Comparison of ENCODE assay signal across 24 cellular contexts in the genomic region with DNA sequence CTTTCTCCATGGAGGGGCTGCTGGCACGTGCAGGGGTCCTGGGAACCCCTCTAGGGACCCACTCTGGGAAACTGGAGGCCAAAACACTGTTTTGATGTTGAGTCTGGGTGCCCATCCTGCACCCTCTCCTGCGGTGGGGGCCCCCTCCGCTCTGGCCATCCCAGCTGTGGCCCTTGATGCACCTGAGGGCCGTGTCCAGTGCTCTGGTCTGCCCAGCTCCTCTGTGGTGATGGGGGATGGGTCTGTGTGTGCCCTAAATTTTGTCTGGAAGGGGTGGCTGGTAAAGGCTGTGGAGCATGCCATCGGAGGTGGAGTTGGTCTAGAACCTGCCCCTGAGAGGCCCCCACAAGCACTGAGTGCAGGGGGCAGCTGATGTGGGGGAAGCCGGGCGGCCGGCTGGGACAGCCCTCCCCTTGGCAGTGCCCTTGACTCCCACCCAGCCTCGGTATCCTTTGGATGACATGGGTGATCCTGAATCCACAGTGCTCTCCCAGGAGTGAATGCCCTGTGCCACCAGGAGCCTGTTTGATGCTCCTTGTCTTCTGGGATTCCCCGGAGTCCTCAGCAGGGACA. TPM values are rescaled to one million over a fixed set of nuclear protein-coding genes. Genes with fewer than 3 reads are reported as not detected.
A peak's percentile ranks its signal among the peaks of the same experiment; 100 is the strongest.
DNase-seq lines count a peak whose midpoint lies in the region; ATAC-seq and TF ChIP-seq lines count a peak whose summit lies in the region.
"Had no signal": no experiment of that assay in that cellular context is flagged by ENCODE, and none has a peak within 500 bp of the region (broad histone marks: within the 10 kb centered on the region; RNA-seq: fewer than 3 reads in every experiment).

No MANE protein-coding gene starts in this region.

- peaks cover 62% of the 10 kb centered on the region for H3K36me3 Mint-ChIP-seq in stimulated activated effector memory CD8-positive, alpha-beta T cell treated with anti-CD3 and anti-CD28 coated beads, Interleukin-12 subunit alpha, Interleukin-12 subunit beta, amount 100 ng/mL, for 72 hours
- H3K36me3 Mint-ChIP-seq in activated naive CD4-positive, alpha-beta T cell treated with anti-CD3 and anti-CD28 coated beads for 36 hours (ENCODE audit: low read depth) = no peaks in the 10 kb centered on the region
- H3K36me3 Mint-ChIP-seq: CD14-positive monocyte; CD8-positive, alpha-beta memory T cell had no signal

- no peak overlapping the region for H3K27ac ChIP-seq in esophagus muscularis mucosa (replicated peaks in 1 of 4)
- H3K27ac ChIP-seq: SJCRH30 had no signal

- no peak overlapping the region for H3K4me3 ChIP-seq in esophagus muscularis mucosa
- H3K4me3 ChIP-seq: K562, SJCRH30 had no signal

- peaks cover 34% of the 10 kb centered on the region for H3K4me1 Mint-ChIP-seq in stimulated activated effector memory CD8-positive, alpha-beta T cell treated with anti-CD3 and anti-CD28 coated beads, Interleukin-12 subunit alpha, Interleukin-12 subunit beta, amount 100 ng/mL, for 72 hours
- H3K4me1 Mint-ChIP-seq in activated naive CD4-positive, alpha-beta T cell treated with anti-CD3 and anti-CD28 coated beads for 36 hours (ENCODE audit: low read depth) = peaks cover 10% of the 10 kb centered on the region

- no peak for ATAC-seq in stimulated activated effector memory CD8-positive, alpha-beta T cell treated with anti-CD3 and anti-CD28 coated beads, Interleukin-12 subunit alpha, Interleukin-12 subunit beta, amount 100 ng/mL, for 72 hours
- ATAC-seq: HCT116, HepG2, K562 had no signal

- peaks cover 17% of the 10 kb centered on the region for H3K27me3 Mint-ChIP-seq in activated naive CD4-positive, alpha-beta T cell treated with anti-CD3 and anti-CD28 coated beads for 36 hours (ENCODE audit: low read depth)

- TF ChIP-seq EP300 in esophagus muscularis mucosa (IDR thresholded peaks at IDR 0.05) = no peak

- intact Hi-C loops in esophagus muscularis mucosa (cut with DNase I) = no loop called here
- intact Hi-C loops in activated naive CD4-positive, alpha-beta T cell treated with anti-CD3 and anti-CD28 coated beads for 36 hours (cut with micrococcal nuclease) = no loop called here

- H3K9me3 Mint-ChIP-seq in stimulated activated effector memory CD8-positive, alpha-beta T cell treated with anti-CD3 and anti-CD28 coated beads, Interleukin-12 subunit alpha, Interleukin-12 subunit beta, amount 100 ng/mL, for 72 hours = no peaks in the 10 kb centered on the region
- H3K9me3 Mint-ChIP-seq in activated naive CD4-positive, alpha-beta T cell treated with anti-CD3 and anti-CD28 coated beads for 36 hours = no peaks in the 10 kb centered on the region
- H3K9me3 Mint-ChIP-seq: CD8-positive, alpha-beta memory T cell had no signal

- CTCF ChIA-PET in activated naive CD4-positive, alpha-beta T cell treated with anti-CD3 and anti-CD28 coated beads for 36 hours (lab: Charles Lee) = no interaction called here

- H3K27ac Mint-ChIP-seq in stimulated activated effector memory CD8-positive, alpha-beta T cell treated with anti-CD3 and anti-CD28 coated beads, Interleukin-12 subunit alpha, Interleukin-12 subunit beta, amount 100 ng/mL, for 72 hours = no peak overlapping the region
- no peak overlapping the region for H3K27ac Mint-ChIP-seq in activated naive CD4-positive, alpha-beta T cell treated with anti-CD3 and anti-CD28 coated beads for 36 hours
- H3K27ac Mint-ChIP-seq: CD14-positive monocyte had no signal

- 86% methylated on average over 10 of the region's 10 CpGs for WGBS in esophagus muscularis mucosa

- H3K27me3 ChIP-seq in esophagus muscularis mucosa = peaks cover 0 to 40% (median 2%) of the 10 kb centered on the region in 4 donors
- H3K27me3 ChIP-seq: SJCRH30 had no signal

- no peak for TF ChIP-seq POLR2A in esophagus muscularis mucosa (IDR thresholded peaks at IDR 0.05; ENCODE audit: low read depth)

- H3K36me3 ChIP-seq in esophagus muscularis mucosa = no peaks in the 10 kb centered on the region
- H3K36me3 ChIP-seq: SJCRH30 had no signal

- TF ChIP-seq CTCF in GM20000 (IDR thresholded peaks at IDR 0.05; ENCODE audit: extremely low read depth, missing control alignments) = no peak
- TF ChIP-seq CTCF in esophagus muscularis mucosa (IDR thresholded peaks at IDR 0.05) = no peak

- H3K4me3 Mint-ChIP-seq in stimulated activated effector memory CD8-positive, alpha-beta T cell treated with anti-CD3 and anti-CD28 coated beads, Interleukin-12 subunit alpha, Interleukin-12 subunit beta, amount 100 ng/mL, for 72 hours = peak overlapping the region; percentile 2
- H3K4me3 Mint-ChIP-seq in activated naive CD4-positive, alpha-beta T cell treated with anti-CD3 and anti-CD28 coated beads for 36 hours = no peak overlapping the region
- H3K4me3 Mint-ChIP-seq: CD8-positive, alpha-beta memory T cell had no signal

- H3K9me3 ChIP-seq in esophagus muscularis mucosa = no peaks in the 10 kb centered on the region
- H3K9me3 ChIP-seq: SJCRH30 had no signal

- peaks cover 3 to 13% (median 10%) of the 10 kb centered on the region in 4 donors for H3K4me1 ChIP-seq in esophagus muscularis mucosa
- H3K4me1 ChIP-seq: SJCRH30 had no signal

- DNase-seq in activated effector memory CD4-positive, alpha-beta T cell treated with anti-CD3 and anti-CD28 coated beads, Interleukin-2, amount 50 U/mL, for 16 hours = peak; percentile 53
- no peak for DNase-seq in activated effector memory CD4-positive, alpha-beta T cell treated with Interleukin-2 at 50 U/mL for 16 hours
- peak; percentile 10 for DNase-seq in GM20000 (ENCODE audit: low spot score)
- DNase-seq in esophagus muscularis mucosa (ENCODE audit: extremely low spot score) = peak; percentile 87
- DNase-seq in stimulated activated effector memory CD8-positive, alpha-beta T cell treated with anti-CD3 and anti-CD28 coated beads, Interleukin-12 subunit alpha, Interleukin-12 subunit beta, amount 100 ng/mL, for 72 hours (ENCODE audit: low spot score in 2 of 2) = peak in 1 of 2 donors; percentile 42
- no peak for DNase-seq in kidney glomerular epithelial cell (lab: John Stamatoyannopoulos, UW)
- no peak for DNase-seq in activated naive CD4-positive, alpha-beta T cell treated with anti-CD3 and anti-CD28 coated beads for 36 hours
- DNase-seq in HuH-7.5 (ENCODE audit: low spot score) = no peak
- DNase-seq: CD8-positive, alpha-beta memory T cell; DND-41; GOT3; Kasumi-1; NCI-H1092 treated with DMSO at 0.1 percent for 48 hours; NCI-H1436 treated with DMSO at 0.1 percent for 48 hours; NCI-H187 treated with DMSO at 0.1 percent for 48 hours; NCI-H2107; NCI-H446; NCI-H524 treated with DMSO at 0.1 percent for 48 hours; NCI-H774; SJCRH30 had no signal

RNA-seq across cellular contexts. Expression of a gene that starts 26.3 kb away (rescaled TPM):
- 1 to 10 TPM in 2 of 4 donors, under 1 TPM in 2; 0.33 to 5.5 (median 0.86) TPM for total RNA-seq in esophagus muscularis mucosa
- total RNA-seq in activated naive CD4-positive, alpha-beta T cell treated with anti-CD3 and anti-CD28 coated beads for 36 hours = 1 to 10 TPM; 4.1 to 5.5 TPM

Comparison
In these comparisons a context has a peak if more than half of its experiments do, and no peak if none do; other contexts are left out.
1. DNase-seq: peak in activated effector memory CD4-positive, alpha-beta T cell treated with anti-CD3 and anti-CD28 coated beads, Interleukin-2, amount 50 U/mL, for 16 hours (single experiment), GM20000 (single experiment) and esophagus muscularis mucosa (single experiment); none in activated effector memory CD4-positive, alpha-beta T cell treated with Interleukin-2 at 50 U/mL for 16 hours (single experiment), kidney glomerular epithelial cell (single experiment), activated naive CD4-positive, alpha-beta T cell treated with anti-CD3 and anti-CD28 coated beads for 36 hours (single experiment) and HuH-7.5 (single experiment).